ENCODE assay signal across 18 cellular contexts in genomic region chr9:3894764-3895163, GRCh38.
DNase-seq lines count a peak whose midpoint lies in the region; ATAC-seq and TF ChIP-seq lines count a peak whose summit lies in the region.
"Had no signal": no experiment of that assay in that cellular context is flagged by ENCODE, and none has a peak within 500 bp of the region (broad histone marks: within the 10 kb centered on the region; RNA-seq: fewer than 3 reads in every experiment).

No MANE protein-coding gene starts in this region.

- H3K27me3 ChIP-seq in BJ (ENCODE audit: control insufficient read depth, insufficient read depth, low read length) (no peaks in the 10 kb centered on the region), osteoblast (ENCODE audit: insufficient read depth, low read length) (no peaks in the 10 kb centered on the region), A673 (replicated peaks; ENCODE audit: insufficient read depth, low read depth, low read length, poor library complexity) (no peaks in the 10 kb centered on the region)
- H3K27me3 ChIP-seq: adrenal gland; BLaER1 treated with 17β-estradiol and CSF1 and Interleukin-3, amounts not matched to agents 10 nM and 100 nM had no signal

- H3K4me2 ChIP-seq in osteoblast (ENCODE audit: insufficient read depth, low read length), result no peak overlapping the region
- H3K4me2 ChIP-seq: BLaER1 treated with 17β-estradiol and CSF1 and Interleukin-3, amounts not matched to agents 10 nM and 100 nM had no signal

- intact Hi-C loops in A673 (cut with micrococcal nuclease; ENCODE audit: unreplicated experiment), result no loop called here

- H4K20me1 ChIP-seq in osteoblast (ENCODE audit: insufficient read depth, low read length), result no peaks in the 10 kb centered on the region
- H4K20me1 ChIP-seq: BLaER1 treated with 17β-estradiol and CSF1 and Interleukin-3, amounts not matched to agents 10 nM and 100 nM had no signal

- POLR2A ChIA-PET in BJ (lab: Charles Lee) (interaction anchor here (0.6 kb wide), 1 partner anchor 405 kb away, joined by 3 read pairs; the partner anchor contains the start of gene GLIS3), A673 (lab: Charles Lee; ENCODE audit: low non-redundant PET) (no interaction called here)

- no peaks in the 10 kb centered on the region for H3K9me3 ChIP-seq in osteoblast (ENCODE audit: low read depth, low read length)
- H3K9me3 ChIP-seq in A673 (ENCODE audit: low read depth, low read length, poor library complexity, severe bottlenecking), result no peaks in the 10 kb centered on the region
- H3K9me3 ChIP-seq: adrenal gland; BLaER1 treated with 17β-estradiol and CSF1 and Interleukin-3, amounts not matched to agents 10 nM and 100 nM had no signal

- peaks cover 7% of the 10 kb centered on the region for H3K4me1 ChIP-seq in osteoblast (ENCODE audit: insufficient read depth, low read length)
- H3K4me1 ChIP-seq in A673 (ENCODE audit: insufficient read depth, low read length, poor library complexity, severe bottlenecking), result no peaks in the 10 kb centered on the region
- H3K4me1 ChIP-seq: adrenal gland had no signal

- no peaks in the 10 kb centered on the region for H3K79me2 ChIP-seq in osteoblast (ENCODE audit: insufficient read depth, low read length)

- TF ChIP-seq CTCF in BJ (IDR thresholded peaks at IDR 0.05; ENCODE audit: insufficient read depth, low read depth, low read length) (no peak), fibroblast of mammary gland (conservative IDR thresholded peaks at IDR 0.05; ENCODE audit: control insufficient read depth, insufficient read depth, low read depth, low read length) (no peak), osteoblast (IDR thresholded peaks at IDR 0.05; ENCODE audit: extremely low read depth, low read depth, low read length) (no peak), A673 (conservative IDR thresholded peaks at IDR 0.05; ENCODE audit: low read depth, low read length) (no peak)

- no peak for ATAC-seq in HG03139 (IDR thresholded peaks at IDR 0.05; ENCODE audit: unreplicated experiment)
- ATAC-seq: right cardiac atrium had no signal

- H2AFZ ChIP-seq in osteoblast (ENCODE audit: low read length), result no peak overlapping the region

- H3K4me3 ChIP-seq in BJ (ENCODE audit: low read depth, low read length) (no peak overlapping the region), fibroblast of mammary gland (ENCODE audit: control insufficient read depth, low read depth, low read length) (no peak overlapping the region), osteoblast (ENCODE audit: insufficient read depth, low read length) (no peak overlapping the region), A673 (ENCODE audit: low read depth, low read length, poor library complexity, severe bottlenecking) (no peak overlapping the region)
- H3K4me3 ChIP-seq: adrenal gland; BLaER1 treated with 17β-estradiol and CSF1 and Interleukin-3, amounts not matched to agents 10 nM and 100 nM had no signal

- CTCF ChIA-PET in BJ (lab: Yijun Ruan, JAX), result interaction anchor here (0.7 kb wide), 1 partner anchor 239 kb away, joined by 3 read pairs; no protein-coding TSS in a partner anchor
- CTCF ChIA-PET in A673 (lab: Charles Lee), result no interaction called here

- H3K27ac ChIP-seq in osteoblast (ENCODE audit: low read depth, low read length) (peak overlapping the region; percentile 54), A673 (ENCODE audit: low read depth, low read length, poor library complexity, severe bottlenecking) (no peak overlapping the region)
- H3K27ac ChIP-seq: adrenal gland; BLaER1 treated with 17β-estradiol and CSF1 and Interleukin-3, amounts not matched to agents 10 nM and 100 nM had no signal

- peak; percentile 65 for DNase-seq in BJ (ENCODE audit: low read depth)
- DNase-seq in M059J (ENCODE audit: low read depth), result peak; percentile 68
- DNase-seq in fibroblast of mammary gland (ENCODE audit: low read depth), result peak; percentile 98
- DNase-seq in osteoblast (ENCODE audit: insufficient read length, low spot score, missing footprints), result no peak
- DNase-seq in NCI-H69 (lab: John Stamatoyannopoulos, UW), result no peak
- no peak for DNase-seq in NCI-H1436 treated with DMSO at 0.1 percent for 48 hours (lab: John Stamatoyannopoulos, UW)
- no peak for DNase-seq in A673 (ENCODE audit: low spot score)
- DNase-seq: activated CD4-positive, alpha-beta T cell treated with anti-CD3 and anti-CD28 coated beads for 48 hours; activated effector memory CD4-positive, alpha-beta T cell treated with anti-CD3 and anti-CD28 coated beads, Interleukin-2, amount 50 U/mL, for 16 hours; adrenal gland; GF-D8; NCI-H1436; NCI-H226; NK-92 treated with Interleukin-12 subunit alpha and Interleukin-12 subunit beta, amount 100 ng/mL, for 24 hours; right cardiac atrium; SW 1271 had no signal

- H3K36me3 ChIP-seq in BJ (ENCODE audit: control insufficient read depth, insufficient read depth, low read length) (no peaks in the 10 kb centered on the region), osteoblast (ENCODE audit: insufficient read depth, low read length) (no peaks in the 10 kb centered on the region), A673 (ENCODE audit: insufficient read depth, low read length, poor library complexity, severe bottlenecking) (no peaks in the 10 kb centered on the region)
- H3K36me3 ChIP-seq: adrenal gland; BLaER1 treated with 17β-estradiol and CSF1 and Interleukin-3, amounts not matched to agents 10 nM and 100 nM had no signal

- no TSS peak for BruUV-seq in A673 (replicated peaks; lab: Mats Ljungman, UMichigan)

Comparison
In these comparisons a context has a peak if more than half of its experiments do, and no peak if none do; other contexts are left out.
1. DNase-seq: peak in BJ (single experiment), M059J (single experiment) and fibroblast of mammary gland (single experiment); none in osteoblast (single experiment), NCI-H69 (single experiment), NCI-H1436 treated with DMSO at 0.1 percent for 48 hours (single experiment) and A673 (single experiment).